8 cellular contexts compared by ENCODE assay signal in genomic region chr11:536841-537621, GRCh38. TPM values are rescaled to one million over a fixed set of nuclear protein-coding genes. Genes with fewer than 3 reads are reported as not detected.
DNase-seq lines count a peak whose midpoint lies in the region; ATAC-seq, FAIRE-seq and TF ChIP-seq lines count a peak whose summit lies in the region.

LRRC56 (plus strand) TSS chr11:537527; CDS start chr11:540685, 3,158 bp downstream.

- H3K27me3 ChIP-seq in heart left ventricle = peaks cover 3 to 19% (median 9%) of the 10 kb centered on the region in 9 donors

- no peaks in the 10 kb centered on the region for H3K9me3 ChIP-seq in heart left ventricle

- H3K4me3 ChIP-seq in heart left ventricle = peak within 1 kb of the TSS; percentile 8 to 99 (median 79)

- peaks cover 12% of the 10 kb centered on the region for H3K4me1 Mint-ChIP-seq in activated naive CD8-positive, alpha-beta T cell (ENCODE audit: low read depth)

- TF ChIP-seq POLR2A in heart left ventricle (IDR thresholded peaks at IDR 0.05) = no peak

- no peak for FAIRE-seq in urothelium cell line (lab: Jason Lieb, UNC)

- no peaks in the 10 kb centered on the region for H3K9me3 Mint-ChIP-seq in activated naive CD8-positive, alpha-beta T cell (ENCODE audit: low read depth)

- peaks cover 9 to 50% (median 32%) of the 10 kb centered on the region in 12 donors for H3K4me1 ChIP-seq in heart left ventricle

- peak; percentile 44 for ATAC-seq in GM21717 (IDR thresholded peaks at IDR 0.05; ENCODE audit: unreplicated experiment)
- ATAC-seq in heart left ventricle = peak in 3 of 4 donors; percentile 3 to 26 (median 10)

- peak; percentile 13 for DNase-seq in DMS79 (lab: John Stamatoyannopoulos, UW)
- DNase-seq in LoVo (ENCODE audit: low spot score) = peak; percentile 89
- peak; percentile 74 for DNase-seq in SKM-1 treated with dmso at 0.1 percent for 144 hours (lab: John Stamatoyannopoulos, UW; ENCODE audit: unreplicated experiment)
- peak; percentile 68 to 90 (median 74) for DNase-seq in heart left ventricle
- peak; percentile 67 for DNase-seq in renal cortical epithelial cell (ENCODE audit: low read depth)
- no peak for DNase-seq in urothelium cell line (ENCODE audit: low spot score)

- H3K4me3 Mint-ChIP-seq in activated naive CD8-positive, alpha-beta T cell = peak within 1 kb of the TSS; percentile 94

- H3K27me3 Mint-ChIP-seq in activated naive CD8-positive, alpha-beta T cell = no peaks in the 10 kb centered on the region

- intact Hi-C loops in heart left ventricle (cut with DNase I) = no loop called here

- no peaks in the 10 kb centered on the region for H3K36me3 Mint-ChIP-seq in activated naive CD8-positive, alpha-beta T cell

- no peak for TF ChIP-seq CTCF in heart left ventricle (IDR thresholded peaks at IDR 0.05)

- peak within 1 kb of the TSS; percentile 91 for H3K27ac Mint-ChIP-seq in activated naive CD8-positive, alpha-beta T cell

- H3K27ac ChIP-seq in heart left ventricle = peak within 1 kb of the TSS in 2 of 12 donors; percentile 2 to 84

- H3K36me3 ChIP-seq in heart left ventricle = peaks cover 0 to 19% (median 16%) of the 10 kb centered on the region in 9 donors

- WGBS in heart left ventricle, 4 donors = 3% methylated on average over 49 to 93 of the region's 93 CpGs

RNA-seq across cellular contexts. Expression of gene LRRC56, which starts in this region (rescaled TPM):
- total RNA-seq in heart left ventricle = under 1 TPM in 7 of 9 donors, not detected in 2; 0.07 to 0.35 (median 0.20) TPM
- under 1 TPM; 0.19 to 0.30 TPM for polyA plus RNA-seq in heart left ventricle
- 0.17 and 2.0 TPM in 2 replicates for total RNA-seq in renal cortical epithelial cell

Comparison
In these comparisons a context has a peak if more than half of its experiments do, and no peak if none do; other contexts are left out.
1. Peak in DNase-seq, ATAC-seq and H3K4me3 ChIP-seq in heart left ventricle; RNA of the gene not detected or under 1 TPM.